9 cellular contexts compared by ENCODE assay signal in genomic region chr7:77989981-77990566, GRCh38.
DNase-seq lines count a peak whose midpoint lies in the region; FAIRE-seq and TF ChIP-seq lines count a peak whose summit lies in the region.
"Had no signal": no experiment of that assay in that cellular context is flagged by ENCODE, and none has a peak within 500 bp of the region (broad histone marks: within the 10 kb centered on the region; RNA-seq: fewer than 3 reads in every experiment).

No MANE protein-coding gene starts in this region.

- H4K20me1 ChIP-seq in MM.1S (ENCODE audit: insufficient read depth, low read length), result no peaks in the 10 kb centered on the region
- H4K20me1 ChIP-seq in mammary epithelial cell (ENCODE audit: insufficient read depth, low read length), result no peaks in the 10 kb centered on the region

- H3K27me3 ChIP-seq in MM.1S (replicated peaks; ENCODE audit: insufficient read depth, low read length) (no peaks in the 10 kb centered on the region), mammary epithelial cell (ENCODE audit: insufficient read depth, low read length) (peaks cover 2% of the 10 kb centered on the region), small intestine (ENCODE audit: control insufficient read depth in 2 of 2, insufficient read depth in 2 of 2, low read length in 2 of 2) (no peaks in the 10 kb centered on the region)

- H3K9me3 ChIP-seq in MM.1S (replicated peaks; ENCODE audit: insufficient read depth, low read length), result no peaks in the 10 kb centered on the region
- no peaks in the 10 kb centered on the region for H3K9me3 ChIP-seq in mammary epithelial cell (replicated peaks; ENCODE audit: insufficient read depth, low read length)
- no peaks in the 10 kb centered on the region for H3K9me3 ChIP-seq in small intestine (ENCODE audit: control insufficient read depth, low read depth)

- no peaks in the 10 kb centered on the region for H3K9me2 ChIP-seq in MM.1S (replicated peaks; ENCODE audit: insufficient read depth, low read length)

- WGBS in mammary epithelial cell (ENCODE audit: low coverage, missing lambda C conversion rate), result 98% methylated on average over 4 of the region's 6 CpGs
- 34 to 64% (median 39%) methylated on average over 6 of the region's 6 CpGs for WGBS in small intestine, 3 donors

- no peaks in the 10 kb centered on the region for H3K36me3 ChIP-seq in MM.1S (replicated peaks; ENCODE audit: insufficient read depth, low read length)
- H3K36me3 ChIP-seq in mammary epithelial cell (ENCODE audit: insufficient read depth, low read length), result no peaks in the 10 kb centered on the region
- H3K36me3 ChIP-seq in small intestine (ENCODE audit: control insufficient read depth in 2 of 2, insufficient read depth in 2 of 2, low read length in 2 of 2), result no peaks in the 10 kb centered on the region

- FAIRE-seq in small intestine (lab: Jason Lieb, UNC), result no peak
- FAIRE-seq: endometrium had no signal

- no peaks in the 10 kb centered on the region for H3F3A ChIP-seq in MM.1S (ENCODE audit: insufficient read depth, low read length)

- DNase-seq in activated effector memory CD4-positive, alpha-beta T cell treated with anti-CD3 and anti-CD28 coated beads, Interleukin-2, amount 50 U/mL, for 16 hours, result peak; percentile 65
- no peak for DNase-seq in activated effector memory CD4-positive, alpha-beta T cell treated with Interleukin-2 at 50 U/mL for 16 hours
- DNase-seq in MM.1S (no peak), mammary epithelial cell (peak; percentile 1), small intestine (peak; percentile 82), iPS-NIHi11 (ENCODE audit: low spot score) (no peak), posterior vena cava (ENCODE audit: low spot score) (no peak), activated gamma-delta T cell treated with Interleukin-2 at 50 U/mL for 16 hours (no peak)

- CTCF ChIA-PET in mammary epithelial cell (lab: Charles Lee; ENCODE audit: low non-redundant PET), result no interaction called here

- dilution Hi-C loops in mammary epithelial cell (cut with HindIII; ENCODE audit: low sequenced_read_pairs), result no loop called here

- BruUV-seq in mammary epithelial cell (replicated peaks; lab: Mats Ljungman, UMichigan), result no TSS peak

- intact Hi-C loops in mammary epithelial cell (cut with micrococcal nuclease), result no loop called here
- intact Hi-C loops in posterior vena cava (cut with DNase I), result no loop called here

- H3K9ac ChIP-seq in MM.1S (ENCODE audit: low read length) (no peak overlapping the region), mammary epithelial cell (ENCODE audit: insufficient read depth, low read length) (no peak overlapping the region)

- H3K79me2 ChIP-seq in MM.1S (ENCODE audit: low read length), result no peaks in the 10 kb centered on the region
- no peaks in the 10 kb centered on the region for H3K79me2 ChIP-seq in mammary epithelial cell (ENCODE audit: insufficient read depth, low read length)

- no peaks in the 10 kb centered on the region for H3K4me1 ChIP-seq in MM.1S (ENCODE audit: low read length)
- no peaks in the 10 kb centered on the region for H3K4me1 ChIP-seq in mammary epithelial cell (ENCODE audit: insufficient read depth, low read length)
- no peaks in the 10 kb centered on the region for H3K4me1 ChIP-seq in small intestine (ENCODE audit: control insufficient read depth in 2 of 2, insufficient read depth in 1 of 2, low read depth in 1 of 2, low read length in 1 of 2)

- no peak overlapping the region for H3K4me3 ChIP-seq in MM.1S (ENCODE audit: low read length)
- no peak overlapping the region for H3K4me3 ChIP-seq in mammary epithelial cell (replicated peaks in 1 of 3; ENCODE audit: insufficient read depth in 1 of 3, low read depth in 2 of 3, low read length in 3 of 3)
- no peak overlapping the region for H3K4me3 ChIP-seq in small intestine (ENCODE audit: low read depth in 1 of 2, low read length in 2 of 2)

- no peak overlapping the region for H3K4me2 ChIP-seq in MM.1S (ENCODE audit: low read depth, low read length)
- no peak overlapping the region for H3K4me2 ChIP-seq in mammary epithelial cell (ENCODE audit: insufficient read depth, low read depth, low read length)

- TF ChIP-seq CTCF in MM.1S (IDR thresholded peaks at IDR 0.05; ENCODE audit: low read length), result peak; percentile 32
- TF ChIP-seq CTCF in mammary epithelial cell (conservative IDR thresholded peaks at IDR 0.05 in 1 of 2, IDR thresholded peaks at IDR 0.05 in 1 of 2; ENCODE audit: extremely low read depth in 1 of 2, insufficient read depth in 1 of 2, low read depth in 1 of 2, low read length in 2 of 2), result no peak

- in situ Hi-C loops in mammary epithelial cell (cut with MboI; ENCODE audit: low sequenced_read_pairs in 2 of 2), result no loop called here

- H2AFZ ChIP-seq in MM.1S (ENCODE audit: low read length) (no peak overlapping the region), mammary epithelial cell (ENCODE audit: low read depth, low read length) (peak overlapping the region; percentile 17)

- H3K27ac ChIP-seq in MM.1S (ENCODE audit: low read length), result no peak overlapping the region
- no peak overlapping the region for H3K27ac ChIP-seq in mammary epithelial cell (ENCODE audit: insufficient read depth, low read depth, low read length)
- H3K27ac ChIP-seq in small intestine (ENCODE audit: low read depth in 1 of 2, low read length in 1 of 2), result peak overlapping the region in 1 of 2 donors; percentile 24

Comparison
In these comparisons a context has a peak if more than half of its experiments do, and no peak if none do; other contexts are left out.
1. DNase-seq: peak in activated effector memory CD4-positive, alpha-beta T cell treated with anti-CD3 and anti-CD28 coated beads, Interleukin-2, amount 50 U/mL, for 16 hours (single experiment), mammary epithelial cell (single experiment) and small intestine (single experiment); none in activated effector memory CD4-positive, alpha-beta T cell treated with Interleukin-2 at 50 U/mL for 16 hours (single experiment), MM.1S (single experiment), iPS-NIHi11 (single experiment), posterior vena cava (single experiment) and activated gamma-delta T cell treated with Interleukin-2 at 50 U/mL for 16 hours (single experiment).